18 cellular contexts compared by ENCODE assay signal in genomic region chr15:57167821-57168395, GRCh38.
"Had no signal": no experiment of that assay in that cellular context is flagged by ENCODE, and none has a peak within 500 bp of the region (broad histone marks: within the 10 kb centered on the region; RNA-seq: fewer than 3 reads in every experiment).

No MANE protein-coding gene starts in this region.

- ATAC-seq: effector memory CD8-positive, alpha-beta T cell; heart left ventricle; left lung; naive thymus-derived CD8-positive, alpha-beta T cell had no signal

- H3K27me3 ChIP-seq: brain microvascular endothelial cell, heart left ventricle, left lung, neutrophil, right atrium auricular region, tibial nerve had no signal

- H3K4me3 ChIP-seq: heart left ventricle, left lung, right atrium auricular region, skin epidermis, tibial nerve had no signal

- H3K27ac ChIP-seq: brain microvascular endothelial cell, heart left ventricle, left lung, neutrophil, right atrium auricular region, skin epidermis, tibial nerve had no signal

- DNase-seq: activated naive CD4-positive, alpha-beta T cell; activated naive CD8-positive, alpha-beta T cell treated with anti-CD3 and anti-CD28 coated beads, Interleukin-2, amount 10 ng/mL, durations not matched to agents 7 days and 5 days; activated T-cell treated with anti-CD3 and anti-CD28 coated beads for 4 hours; brain microvascular endothelial cell; effector memory CD8-positive, alpha-beta T cell; foreskin melanocyte; heart left ventricle; immature natural killer cell; left lung; naive thymus-derived CD8-positive, alpha-beta T cell; posterior cingulate gyrus; stimulated activated CD4-positive, alpha-beta T cell treated with anti-CD3 and anti-CD28 coated beads, Interleukin-15, amount 100 ng/mL, for 24 hours; stimulated activated CD4-positive, alpha-beta T cell treated with anti-CD3 and anti-CD28 coated beads, Interleukin-4, amount 100 ng/mL, for 24 hours; stimulated activated naive CD4-positive, alpha-beta T cell had no signal

- H3K9me3 ChIP-seq: heart left ventricle, left lung, neutrophil, right atrium auricular region, tibial nerve had no signal

- H3K36me3 ChIP-seq: brain microvascular endothelial cell, neutrophil had no signal
